ENCODE assay signal across 28 cellular contexts in the genomic region with DNA sequence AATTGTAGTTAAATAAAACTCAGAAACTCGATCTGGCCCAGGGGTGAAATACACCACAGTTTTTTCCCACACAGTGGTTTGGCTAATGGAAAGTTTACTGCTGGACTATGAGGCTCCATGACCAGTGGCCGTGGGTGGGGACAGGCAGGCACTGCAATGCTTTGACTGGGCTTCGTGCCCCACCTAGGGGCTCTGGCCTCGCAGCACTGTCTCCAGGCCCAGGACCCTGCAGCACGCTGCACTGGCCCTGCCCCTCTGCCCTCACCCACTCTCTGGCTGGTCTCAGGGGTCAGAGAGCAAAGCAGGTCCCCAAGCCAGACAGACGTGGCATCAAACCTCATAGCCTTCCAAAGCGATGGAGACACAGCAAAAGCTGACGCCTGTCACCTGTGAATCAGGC. TPM values are rescaled to one million over a fixed set of nuclear protein-coding genes. Genes with fewer than 3 reads are reported as not detected.
DNase-seq lines count a peak whose midpoint lies in the region; ATAC-seq, FAIRE-seq and TF ChIP-seq lines count a peak whose summit lies in the region.
"Had no signal": no experiment of that assay in that cellular context is flagged by ENCODE, and none has a peak within 500 bp of the region (broad histone marks: within the 10 kb centered on the region; RNA-seq: fewer than 3 reads in every experiment).

No MANE protein-coding gene starts in this region.

- no peak overlapping the region for H2BK120ac ChIP-seq in IMR-90 (ENCODE audit: low read depth, low read length)
- H2BK120ac ChIP-seq in H1 (replicated peaks; ENCODE audit: low read depth, low read length): no peak overlapping the region

- ATAC-seq in IMR-90 (ENCODE audit: low read depth) (no peak), left colon (no peak)
- ATAC-seq: A549 had no signal

- TF ChIP-seq EP300 in H1 (IDR thresholded peaks at IDR 0.05; ENCODE audit: borderline replicate concordance in 1 of 2, low read depth in 2 of 2, low read length in 2 of 2): no peak

- no peak for TF ChIP-seq RAD21 in IMR-90 (IDR thresholded peaks at IDR 0.05; ENCODE audit: low read length)
- peak; percentile 37 to 56 for TF ChIP-seq RAD21 in H1 (IDR thresholded peaks at IDR 0.05 in 1 of 2, conservative IDR thresholded peaks at IDR 0.05 in 1 of 2; ENCODE audit: low read depth in 2 of 2, low read length in 2 of 2)

- FAIRE-seq in H1 (lab: Jason Lieb, UNC): no peak
- FAIRE-seq: A549, G401.6, GM12891, HTR-8/SVneo had no signal

- H2BK20ac ChIP-seq in IMR-90 (ENCODE audit: low read depth, low read length) (no peak overlapping the region), H1 (ENCODE audit: low read length) (peak overlapping the region; percentile 11)

- H3K4ac ChIP-seq in IMR-90 (ENCODE audit: low read depth, low read length) (no peak overlapping the region), H1 (replicated peaks; ENCODE audit: insufficient read length, low read depth, low read length) (peak overlapping the region; percentile 69)

- no peak overlapping the region for H3K56ac ChIP-seq in IMR-90 (ENCODE audit: extremely low read depth, insufficient read depth, low read length)
- H3K56ac ChIP-seq in H1 (replicated peaks; ENCODE audit: insufficient read length, low read depth, low read length): no peak overlapping the region

- no peak overlapping the region for H4K91ac ChIP-seq in IMR-90 (ENCODE audit: insufficient read depth, low read depth, low read length)
- peak overlapping the region; percentile 40 for H4K91ac ChIP-seq in H1 (replicated peaks; ENCODE audit: insufficient read length, low read length)

- H3K36me3 ChIP-seq in IMR-90 (ENCODE audit: control insufficient read depth, insufficient read depth, low read length): no peaks in the 10 kb centered on the region
- no peaks in the 10 kb centered on the region for H3K36me3 ChIP-seq in H1 (ENCODE audit: control insufficient read depth in 2 of 4, insufficient read depth in 4 of 4, low read length in 3 of 4)
- no peaks in the 10 kb centered on the region for H3K36me3 ChIP-seq in osteoblast (ENCODE audit: insufficient read depth, low read length)
- H3K36me3 ChIP-seq: Peyer's patch had no signal

- intact Hi-C loops in IMR-90 (cut with micrococcal nuclease): no loop called here
- intact Hi-C loops in left colon (cut with DNase I, micrococcal nuclease): no loop called here

- H3K9me1 ChIP-seq in IMR-90 (ENCODE audit: insufficient read depth, low read length): no peaks in the 10 kb centered on the region

- H2AK9ac ChIP-seq in IMR-90 (replicated peaks; ENCODE audit: low read depth, low read length, poor library complexity): peak overlapping the region; percentile 9

- H2AK5ac ChIP-seq in IMR-90 (ENCODE audit: low read depth, low read length): no peak overlapping the region
- H2AK5ac ChIP-seq in H1 (ENCODE audit: low read depth, low read length): 0 out of 2 replicates have a peak overlapping the region, but pooled peaks have one; percentile 1

- H3K79me2 ChIP-seq in H1 (ENCODE audit: control insufficient read depth in 1 of 2, insufficient read depth in 2 of 2, low read length in 2 of 2) (no peaks in the 10 kb centered on the region), osteoblast (ENCODE audit: insufficient read depth, low read length) (no peaks in the 10 kb centered on the region)

- H3K4me2 ChIP-seq in IMR-90 (ENCODE audit: low read depth, low read length) (no peak overlapping the region), H1 (ENCODE audit: insufficient read depth in 1 of 2, low read depth in 2 of 2, low read length in 2 of 2) (no peak overlapping the region), osteoblast (ENCODE audit: insufficient read depth, low read length) (no peak overlapping the region)
- H3K4me2 ChIP-seq: A549, KMS-11 had no signal

- H3K4me1 ChIP-seq in IMR-90 (ENCODE audit: control insufficient read depth, insufficient read depth, low read length): 0 out of 2 replicates have a peak, but pooled peaks cover 3% of the 10 kb centered on the region
- peaks cover 1 to 9% (median 5%) of the 10 kb centered on the region in 4 experiments for H3K4me1 ChIP-seq in H1 (replicated peaks in 1 of 4; ENCODE audit: control insufficient read depth in 3 of 4, insufficient read depth in 4 of 4, low read length in 3 of 4)
- peaks cover 12% of the 10 kb centered on the region for H3K4me1 ChIP-seq in osteoblast (ENCODE audit: insufficient read depth, low read length)

- no peak for TF ChIP-seq POLR2A in IMR-90 (IDR thresholded peaks at IDR 0.05; ENCODE audit: low read depth, low read length)
- TF ChIP-seq POLR2A in H1 (IDR thresholded peaks at IDR 0.05; ENCODE audit: control extremely low read depth in 1 of 2, low read depth in 2 of 2, low read length in 2 of 2): no peak

- BruUV-seq in IMR-90 (replicated peaks; lab: Mats Ljungman, UMichigan): no TSS peak

- WGBS in IMR-90 (ENCODE audit: extremely low coverage in 2 of 2, insufficient read length in 1 of 2), 2 experiments: 50% methylated on average over 2 of the region's 8 CpGs; no CpG with 5 or more reads in 1 of the 2 experiments
- WGBS in H1 (ENCODE audit: extremely low coverage in 1 of 2, insufficient coverage in 1 of 2, insufficient read length in 1 of 2, insufficient replicate concordance in 2 of 2, low coverage in 1 of 2, low lambda C conversion rate in 2 of 2, missing lambda C conversion rate in 1 of 2), 2 experiments: 88% methylated on average over 8 of the region's 8 CpGs; no CpG with 5 or more reads in 1 of the 2 experiments

- no peak overlapping the region for H3K14ac ChIP-seq in IMR-90 (replicated peaks; ENCODE audit: low read depth, low read length)
- no peak overlapping the region for H3K14ac ChIP-seq in H1 (ENCODE audit: insufficient read length)

- H3K9me3 ChIP-seq in IMR-90 (ENCODE audit: control insufficient read depth, insufficient read depth, low read length): peaks cover 4% of the 10 kb centered on the region
- H3K9me3 ChIP-seq in H1 (ENCODE audit: insufficient read depth in 2 of 2, low read depth in 1 of 2, low read length in 1 of 2): peaks cover 3% of the 10 kb centered on the region in 2 experiments; a peak in 1 of 4 replicates
- peaks cover 8% of the 10 kb centered on the region for H3K9me3 ChIP-seq in osteoblast (ENCODE audit: low read depth, low read length)

- H2BK12ac ChIP-seq in H1 (ENCODE audit: low read depth, low read length): no peak overlapping the region

- H2AFZ ChIP-seq in IMR-90 (replicated peaks; ENCODE audit: low read length, poor library complexity) (no peak overlapping the region), H1 (ENCODE audit: low read length) (no peak overlapping the region), osteoblast (ENCODE audit: low read length) (no peak overlapping the region)
- H2AFZ ChIP-seq: GM23248 had no signal

- no peak overlapping the region for H2BK15ac ChIP-seq in IMR-90 (ENCODE audit: low read depth, low read length)
- no peak overlapping the region for H2BK15ac ChIP-seq in H1 (ENCODE audit: low read length)

- CTCF ChIA-PET in IMR-90 (lab: Yijun Ruan, JAX): no interaction called here
- CTCF ChIA-PET in H1 (lab: Charles Lee; ENCODE audit: partially characterized antibody): interaction anchor here (0.7 to 2.2 kb wide), 6 partner anchors 10 to 213 kb away, joined by 3 to 9 read pairs (median 6); no protein-coding TSS in a partner anchor

- no peak overlapping the region for H3K27ac ChIP-seq in IMR-90 (ENCODE audit: insufficient read depth, low read length)
- H3K27ac ChIP-seq in H1 (ENCODE audit: low read depth, low read length): no peak overlapping the region
- no peak overlapping the region for H3K27ac ChIP-seq in osteoblast (ENCODE audit: low read depth, low read length)
- H3K27ac ChIP-seq: A549, GM23248, KMS-11, Peyer's patch had no signal

- H3K4me3 ChIP-seq in IMR-90 (ENCODE audit: insufficient read depth, low read depth, low read length): no peak overlapping the region
- H3K4me3 ChIP-seq in H1 (ENCODE audit: extremely low read depth in 1 of 4, insufficient read depth in 2 of 4, low read depth in 3 of 4, low read length in 4 of 4): no peak overlapping the region
- H3K4me3 ChIP-seq in osteoblast (ENCODE audit: insufficient read depth, low read length): no peak overlapping the region
- H3K4me3 ChIP-seq: A549, GM23248, Peyer's patch had no signal

- H4K20me1 ChIP-seq in IMR-90 (ENCODE audit: insufficient read depth, low read length): no peaks in the 10 kb centered on the region
- H4K20me1 ChIP-seq in H1 (replicated peaks in 1 of 2; ENCODE audit: control insufficient read depth in 1 of 2, insufficient read depth in 2 of 2, low read length in 2 of 2): no peaks in the 10 kb centered on the region
- no peaks in the 10 kb centered on the region for H4K20me1 ChIP-seq in osteoblast (ENCODE audit: insufficient read depth, low read length)

- H4K8ac ChIP-seq in IMR-90 (ENCODE audit: low read depth in 2 of 2, low read length in 2 of 2): no peak overlapping the region
- peak overlapping the region; percentile 11; the same call in 1 of the 2 replicates for H4K8ac ChIP-seq in H1 (ENCODE audit: extremely low read depth, insufficient read depth, low read length)

- H3K18ac ChIP-seq in IMR-90 (ENCODE audit: low read depth, low read length): no peak overlapping the region
- no peak overlapping the region for H3K18ac ChIP-seq in H1 (ENCODE audit: extremely low read depth, low read length)

- H3K23ac ChIP-seq in IMR-90 (ENCODE audit: low read depth, low read length) (no peak overlapping the region), H1 (ENCODE audit: insufficient read length) (no peak overlapping the region)

- dilution Hi-C loops in IMR-90 (cut with HindIII; ENCODE audit: low sequenced_read_pairs, unreplicated experiment): no loop called here

- no peaks in the 10 kb centered on the region for H3K79me1 ChIP-seq in IMR-90 (ENCODE audit: low read depth in 1 of 2, low read length in 2 of 2)
- H3K79me1 ChIP-seq in H1 (ENCODE audit: low read depth, low read length): no peaks in the 10 kb centered on the region

- no peak overlapping the region for H4K5ac ChIP-seq in IMR-90 (ENCODE audit: low read depth, low read length)
- H4K5ac ChIP-seq in H1 (ENCODE audit: insufficient read length, low read depth, low read length): no peak overlapping the region

- POLR2A ChIA-PET in IMR-90 (lab: Charles Lee; ENCODE audit: unreplicated experiment): no interaction called here
- POLR2A ChIA-PET in H1 (lab: Charles Lee; ENCODE audit: partially characterized antibody): interaction anchor here (1.7 kb wide), 1 partner anchor 14 kb away, joined by 4 read pairs; a partner anchor contains a TSS

- in situ Hi-C loops in IMR-90 (cut with MboI; ENCODE audit: low sequenced_read_pairs): no loop called here

- no peaks in the 10 kb centered on the region for H3K27me3 ChIP-seq in IMR-90 (ENCODE audit: control insufficient read depth, insufficient read depth, low read length)
- H3K27me3 ChIP-seq in H1 (replicated peaks in 1 of 4; ENCODE audit: control insufficient read depth in 3 of 4, extremely low read depth in 1 of 4, insufficient read depth in 3 of 4, low read length in 3 of 4): no peaks in the 10 kb centered on the region
- H3K27me3 ChIP-seq in osteoblast (ENCODE audit: insufficient read depth, low read length): no peaks in the 10 kb centered on the region
- H3K27me3 ChIP-seq: Peyer's patch had no signal

- peaks cover 8% of the 10 kb centered on the region; the same call in 1 of the 2 replicates for H3K23me2 ChIP-seq in H1 (ENCODE audit: low read depth, low read length)

- H2BK5ac ChIP-seq in IMR-90 (ENCODE audit: low read depth, low read length, poor library complexity, severe bottlenecking) (no peak overlapping the region), H1 (ENCODE audit: low read depth, low read length) (no peak overlapping the region)

- H3K9ac ChIP-seq in IMR-90 (ENCODE audit: low read depth, low read length) (no peak overlapping the region), H1 (replicated peaks in 1 of 4; ENCODE audit: extremely low read depth in 1 of 4, low read depth in 3 of 4, low read length in 3 of 4) (no peak overlapping the region)
- H3K9ac ChIP-seq: GM23248, KMS-11 had no signal

- DNase-seq in GM10266 (ENCODE audit: extremely low spot score): no peak
- no peak for DNase-seq in IMR-90
- DNase-seq in H1 (ENCODE audit: low read depth in 1 of 2, low spot score in 2 of 2): no peak
- peak; percentile 53 for DNase-seq in osteoblast (ENCODE audit: insufficient read length, low spot score, missing footprints)
- no peak for DNase-seq in kidney glomerular epithelial cell (lab: John Stamatoyannopoulos, UW)
- no peak for DNase-seq in activated effector memory CD4-positive, alpha-beta T cell treated with Interleukin-2 at 50 U/mL for 16 hours
- DNase-seq in left colon: no peak
- DNase-seq: AML-193; C1 segment of cervical spinal cord; CD4-positive, alpha-beta memory T cell; COR-L47; DMS53; GM23248; HCEC 1CT; MM.1S; NCI-H1048; NCI-H1417; NCI-H1694; NCI-H2029 treated with DMSO at 0.1 percent for 48 hours; NCI-H69; Peyer's patch; SHP77 treated with DMSO at 0.1 percent for 48 hours had no signal

- TF ChIP-seq CTCF in GM10266 (IDR thresholded peaks at IDR 0.05; ENCODE audit: control insufficient read depth, insufficient read depth, low read depth, missing control alignments) (peak; percentile 17), IMR-90 (conservative IDR thresholded peaks at IDR 0.05; ENCODE audit: low read depth, low read length) (no peak), H1 (IDR thresholded peaks at IDR 0.05; ENCODE audit: control extremely low read depth in 1 of 3, insufficient read depth in 1 of 3, low read depth in 1 of 3, low read length in 3 of 3) (peak in 2 of 3 experiments; percentile 7 to 8; a peak in 3 of 4 replicates), osteoblast (IDR thresholded peaks at IDR 0.05; ENCODE audit: extremely low read depth, low read depth, low read length) (no peak)

RNA-seq across cellular contexts. Expression of a gene that starts 13.4 kb away (rescaled TPM):
- under 0.01 TPM in 2 replicates for total RNA-seq in IMR-90 (2012; rRNA removed)
- 0.03 and 0.07 TPM in 2 replicates for polyA plus RNA-seq in IMR-90 (2012; rRNA removed)
- polyA plus RNA-seq in IMR-90 (2012; cell fraction: cytosol; rRNA removed): 0.04 and 0.51 TPM in 2 replicates
- 0.13 and 0.33 TPM in 2 replicates for polyA plus RNA-seq in IMR-90 (2012; cell fraction: nucleus; rRNA removed; ENCODE audit: low replicate concordance)
- 72.5 and 73.1 TPM in 2 replicates for total RNA-seq in H1 (2021; fragmentation: NEBNext Ultra II Directional; extraction: Animal tissue kit (Norgen Biotek cat#: 25700))
- 26.4 and 27.7 TPM in 2 replicates for polyA plus RNA-seq in H1 (2011; rRNA removed)
- 15.1 TPM for polyA plus RNA-seq in H1 (2011; cell fraction: cytosol; rRNA removed)
- polyA plus RNA-seq in H1 (2011; cell fraction: nucleus; rRNA removed): 33.9 TPM
- 54.0 to 78.2 TPM (median 68.9 TPM) in 4 replicates for polyA plus RNA-seq in H1 (2012, experiment 1 of 2)
- 70.7 TPM for polyA plus RNA-seq in H1 (2012, experiment 2 of 2)
- 150 TPM for polyA plus RNA-seq in H1 (2013, experiment 1 of 2)
- 144 TPM for polyA plus RNA-seq in H1 (2013, experiment 2 of 2)
- polyA minus RNA-seq in H1 (2011; rRNA and poly(A)+ RNA removed): 19.3 and 21.6 TPM in 2 replicates
- 41.2 TPM for polyA minus RNA-seq in H1 (2011; cell fraction: cytosol; rRNA and poly(A)+ RNA removed)
- 19.9 TPM for polyA minus RNA-seq in H1 (2011; cell fraction: nucleus; rRNA and poly(A)+ RNA removed)
- 0.29 and 0.72 TPM in 2 replicates for total RNA-seq in osteoblast
- total RNA-seq in left colon: 100 to 1,000 TPM; 110 to 461 TPM
- total RNA-seq: CD4-positive, alpha-beta memory T cell; GM23248; NCI-H460 had no signal
- polyA plus RNA-seq: CD4-positive, alpha-beta memory T cell; GM23248 had no signal

Comparison
In these comparisons a context has a peak if more than half of its experiments do, and no peak if none do; other contexts are left out.
1. CTCF ChIP-seq: peak in GM10266 (single experiment) and H1 (2 of 3); none in IMR-90 (single experiment) and osteoblast (single experiment).
2. RNA of a gene that starts 13.4 kb away (total RNA-seq): 110 to 461 TPM in left colon and 72.5 to 73.1 TPM in H1; 0.29 to 0.72 TPM in osteoblast and under 0.01 TPM in IMR-90; every median in the first group is over 10 times any median in the second.